In genomic region chr13:87537946-87538345, GRCh38 we compare ENCODE assay signal across 30 cellular contexts.
"Had no signal": no experiment of that assay in that cellular context is flagged by ENCODE, and none has a peak within 500 bp of the region (broad histone marks: within the 10 kb centered on the region; RNA-seq: fewer than 3 reads in every experiment).

No MANE protein-coding gene starts in this region.

- H3K9me3 ChIP-seq: ascending aorta, esophagus muscularis mucosa, gastrocnemius medialis had no signal

- H3K27ac Mint-ChIP-seq: activated CD4-positive, alpha-beta memory T cell treated with anti-CD3 and anti-CD28 coated beads for 36 hours; activated CD4-positive, alpha-beta T cell treated with anti-CD3 and anti-CD28 coated beads for 36 hours; activated CD4-positive, alpha-beta T cell treated with anti-CD3 and anti-CD28 coated beads, Interleukin-2, amount 10 ng/mL, durations not matched to agents 24 days and 14 days; activated CD8-positive, alpha-beta memory T cell treated with anti-CD3 and anti-CD28 coated beads, Interleukin-2, amount 10 ng/mL, durations not matched to agents 7 days and 5 days; activated CD8-positive, alpha-beta T cell treated with anti-CD3 and anti-CD28 coated beads, Interleukin-2, amount 10 ng/mL, durations not matched to agents 7 days and 5 days; activated naive CD4-positive, alpha-beta T cell treated with anti-CD3 and anti-CD28 coated beads, Interleukin-2, amount 10 ng/mL, durations not matched to agents 7 days and 5 days; activated naive CD4-positive, alpha-beta T cell treated with anti-CD3 and anti-CD28 coated beads, Interleukin-2, amount 50 U/mL, for 72 hours; activated naive CD8-positive, alpha-beta T cell treated with anti-CD3 and anti-CD28 coated beads, Interleukin-2, amount 10 ng/mL, durations not matched to agents 7 days and 5 days; activated T-cell treated with anti-CD3 and anti-CD28 coated beads, Interleukin-2, amount 50 U/mL, for 24 hours; activated T-cell treated with anti-CD3 and anti-CD28 coated beads, Interleukin-2, amount 50 U/mL, for 72 hours; dendritic cell treated with granulocyte-macrophage colony-stimulating factor and Interleukin-4, amounts not matched to agents 40 ng/mL and 50 ng/mL, for 4 days; endodermal cell had no signal

- H3K4me1 ChIP-seq: ascending aorta, esophagus muscularis mucosa, gastrocnemius medialis, heart right ventricle had no signal

- H3K4me1 Mint-ChIP-seq: activated CD4-positive, alpha-beta T cell treated with anti-CD3 and anti-CD28 coated beads for 36 hours; activated naive CD4-positive, alpha-beta T cell treated with anti-CD3 and anti-CD28 coated beads, Interleukin-2, amount 10 ng/mL, durations not matched to agents 7 days and 5 days; activated naive CD8-positive, alpha-beta T cell treated with anti-CD3 and anti-CD28 coated beads, Interleukin-2, amount 10 ng/mL, durations not matched to agents 7 days and 5 days; central memory CD8-positive, alpha-beta T cell; endodermal cell had no signal

- H3K9me3 Mint-ChIP-seq: activated naive CD4-positive, alpha-beta T cell treated with anti-CD3 and anti-CD28 coated beads, Interleukin-2, amount 10 ng/mL, durations not matched to agents 7 days and 5 days; endodermal cell had no signal

- H3K36me3 Mint-ChIP-seq: activated CD4-positive, alpha-beta memory T cell treated with anti-CD3 and anti-CD28 coated beads for 36 hours; activated CD8-positive, alpha-beta memory T cell treated with anti-CD3 and anti-CD28 coated beads, Interleukin-2, amount 10 ng/mL, durations not matched to agents 7 days and 5 days; activated naive CD4-positive, alpha-beta T cell treated with anti-CD3 and anti-CD28 coated beads, Interleukin-2, amount 10 ng/mL, durations not matched to agents 7 days and 5 days; activated naive CD4-positive, alpha-beta T cell treated with anti-CD3 and anti-CD28 coated beads, Interleukin-2, amount 50 U/mL, for 72 hours; activated naive CD8-positive, alpha-beta T cell treated with anti-CD3 and anti-CD28 coated beads, Interleukin-2, amount 10 ng/mL, durations not matched to agents 7 days and 5 days had no signal

- H3K36me3 ChIP-seq: ascending aorta, brain microvascular endothelial cell, esophagus muscularis mucosa, gastrocnemius medialis, heart right ventricle had no signal

- H3K27me3 Mint-ChIP-seq: activated CD4-positive, alpha-beta memory T cell treated with anti-CD3 and anti-CD28 coated beads for 36 hours; activated CD4-positive, alpha-beta T cell treated with anti-CD3 and anti-CD28 coated beads for 36 hours; activated CD4-positive, alpha-beta T cell treated with anti-CD3 and anti-CD28 coated beads, Interleukin-2, amount 10 ng/mL, durations not matched to agents 24 days and 14 days; activated CD8-positive, alpha-beta memory T cell treated with anti-CD3 and anti-CD28 coated beads, Interleukin-2, amount 10 ng/mL, durations not matched to agents 7 days and 5 days; activated naive CD4-positive, alpha-beta T cell treated with anti-CD3 and anti-CD28 coated beads, Interleukin-2, amount 10 ng/mL, durations not matched to agents 7 days and 5 days; activated naive CD8-positive, alpha-beta T cell treated with anti-CD3 and anti-CD28 coated beads, Interleukin-2, amount 10 ng/mL, durations not matched to agents 7 days and 5 days; activated T-cell treated with anti-CD3 and anti-CD28 coated beads, Interleukin-2, amount 50 U/mL, for 24 hours; central memory CD8-positive, alpha-beta T cell; dendritic cell treated with granulocyte-macrophage colony-stimulating factor and Interleukin-4, amounts not matched to agents 40 ng/mL and 50 ng/mL, for 4 days had no signal

- DNase-seq: activated CD4-positive, alpha-beta memory T cell treated with anti-CD3 and anti-CD28 coated beads for 36 hours; activated CD4-positive, alpha-beta T cell treated with anti-CD3 and anti-CD28 coated beads for 36 hours; activated CD4-positive, alpha-beta T cell treated with anti-CD3 and anti-CD28 coated beads, Interleukin-2, amount 10 ng/mL, durations not matched to agents 24 days and 14 days; activated CD4-positive, CD25-positive, alpha-beta regulatory T cell; activated CD4-positive, CD25-positive, alpha-beta regulatory T cell treated with anti-CD3 and anti-CD28 coated beads, Interleukin-2, amount 50 U/mL, for 72 hours; activated CD8-positive, alpha-beta memory T cell treated with anti-CD3 and anti-CD28 coated beads, Interleukin-2, amount 10 ng/mL, durations not matched to agents 7 days and 5 days; activated CD8-positive, alpha-beta memory T cell treated with anti-CD3 and anti-CD28 coated beads, Interleukin-2, amount 50 U/mL, for 4 hours; activated CD8-positive, alpha-beta T cell treated with anti-CD3 and anti-CD28 coated beads, Interleukin-2, amount 10 ng/mL, durations not matched to agents 7 days and 5 days; activated gamma-delta T cell; activated naive CD4-positive, alpha-beta T cell; activated naive CD4-positive, alpha-beta T cell treated with anti-CD3 and anti-CD28 coated beads, Interleukin-2, amount 10 ng/mL, durations not matched to agents 7 days and 5 days; activated naive CD8-positive, alpha-beta T cell treated with anti-CD3 and anti-CD28 coated beads, Interleukin-2, amount 10 ng/mL, durations not matched to agents 7 days and 5 days; activated T-cell treated with anti-CD3 and anti-CD28 coated beads, Interleukin-2, amount 50 U/mL, for 24 hours; activated T-cell treated with anti-CD3 and anti-CD28 coated beads, Interleukin-2, amount 50 U/mL, for 72 hours; brain microvascular endothelial cell; dorsolateral prefrontal cortex; effector memory CD4-positive, alpha-beta T cell; endodermal cell; erythroblast; foreskin keratinocyte; gastrocnemius medialis; heart right ventricle; T-helper 2 cell had no signal

- H3K27me3 ChIP-seq: ascending aorta, brain microvascular endothelial cell, dorsolateral prefrontal cortex, esophagus muscularis mucosa, foreskin keratinocyte, gastrocnemius medialis, heart right ventricle had no signal

- ATAC-seq: activated CD4-positive, alpha-beta T cell treated with anti-CD3 and anti-CD28 coated beads for 36 hours; activated CD8-positive, alpha-beta memory T cell treated with anti-CD3 and anti-CD28 coated beads, Interleukin-2, amount 10 ng/mL, durations not matched to agents 7 days and 5 days; activated CD8-positive, alpha-beta T cell treated with anti-CD3 and anti-CD28 coated beads, Interleukin-2, amount 10 ng/mL, durations not matched to agents 7 days and 5 days; activated naive CD4-positive, alpha-beta T cell treated with anti-CD3 and anti-CD28 coated beads, Interleukin-2, amount 50 U/mL, for 72 hours; activated T-cell treated with anti-CD3 and anti-CD28 coated beads, Interleukin-2, amount 50 U/mL, for 72 hours; foreskin keratinocyte; gastrocnemius medialis; heart right ventricle had no signal

- H3K4me3 Mint-ChIP-seq: activated CD4-positive, alpha-beta memory T cell treated with anti-CD3 and anti-CD28 coated beads for 36 hours; activated CD4-positive, alpha-beta T cell treated with anti-CD3 and anti-CD28 coated beads for 36 hours; activated CD4-positive, alpha-beta T cell treated with anti-CD3 and anti-CD28 coated beads, Interleukin-2, amount 10 ng/mL, durations not matched to agents 24 days and 14 days; activated CD8-positive, alpha-beta memory T cell treated with anti-CD3 and anti-CD28 coated beads, Interleukin-2, amount 10 ng/mL, durations not matched to agents 7 days and 5 days; activated CD8-positive, alpha-beta T cell treated with anti-CD3 and anti-CD28 coated beads, Interleukin-2, amount 10 ng/mL, durations not matched to agents 7 days and 5 days; activated naive CD4-positive, alpha-beta T cell treated with anti-CD3 and anti-CD28 coated beads, Interleukin-2, amount 10 ng/mL, durations not matched to agents 7 days and 5 days; activated naive CD8-positive, alpha-beta T cell treated with anti-CD3 and anti-CD28 coated beads, Interleukin-2, amount 10 ng/mL, durations not matched to agents 7 days and 5 days; activated T-cell treated with anti-CD3 and anti-CD28 coated beads, Interleukin-2, amount 50 U/mL, for 24 hours; activated T-cell treated with anti-CD3 and anti-CD28 coated beads, Interleukin-2, amount 50 U/mL, for 72 hours; central memory CD8-positive, alpha-beta T cell; dendritic cell treated with granulocyte-macrophage colony-stimulating factor and Interleukin-4, amounts not matched to agents 40 ng/mL and 50 ng/mL, for 4 days; endodermal cell had no signal

- H3K27ac ChIP-seq: ascending aorta, brain microvascular endothelial cell, coronary artery, dorsolateral prefrontal cortex, esophagus muscularis mucosa, foreskin keratinocyte, gastrocnemius medialis, heart right ventricle had no signal

- FAIRE-seq: bronchial epithelial cell had no signal

- H3K4me3 ChIP-seq: ascending aorta, coronary artery, dorsolateral prefrontal cortex, esophagus muscularis mucosa, gastrocnemius medialis, heart right ventricle had no signal
